In genomic region chr1:85407978-85408377, GRCh38 we compare ENCODE assay signal across 19 cellular contexts. TPM values are rescaled to one million over a fixed set of nuclear protein-coding genes. Genes with fewer than 3 reads are reported as not detected.
A peak's percentile ranks its signal among the peaks of the same experiment; 100 is the strongest.
DNase-seq lines count a peak whose midpoint lies in the region; ATAC-seq, FAIRE-seq and TF ChIP-seq lines count a peak whose summit lies in the region.
"Had no signal": no experiment of that assay in that cellular context is flagged by ENCODE, and none has a peak within 500 bp of the region (broad histone marks: within the 10 kb centered on the region; RNA-seq: fewer than 3 reads in every experiment).

No MANE protein-coding gene starts in this region.

- no peak for TF ChIP-seq POLR2A in thyroid gland (IDR thresholded peaks at IDR 0.05)

- H3K27ac Mint-ChIP-seq in endodermal cell = no peak overlapping the region
- H3K27ac Mint-ChIP-seq in type B pancreatic cell = no peak overlapping the region
- H3K27ac Mint-ChIP-seq: activated CD4-positive, alpha-beta T cell treated with anti-CD3 and anti-CD28 coated beads for 36 hours had no signal

- H3K9ac ChIP-seq in endodermal cell (ENCODE audit: extremely low read depth, low read length, poor library complexity, severe bottlenecking) = no peak overlapping the region
- H3K9ac ChIP-seq: BLaER1 had no signal

- TF ChIP-seq CTCF in heart right ventricle (IDR thresholded peaks at IDR 0.05) = no peak
- no peak for TF ChIP-seq CTCF in endodermal cell (conservative IDR thresholded peaks at IDR 0.05)
- no peak for TF ChIP-seq CTCF in thyroid gland (IDR thresholded peaks at IDR 0.05)
- TF ChIP-seq CTCF in type B pancreatic cell (conservative IDR thresholded peaks at IDR 0.05) = no peak

- intact Hi-C loops in heart right ventricle (cut with DNase I) (loop anchor here in 2 of 10 donors (5.0 to 10.0 kb wide), 3 partner anchors 54 to 287 kb away; no protein-coding TSS in a partner anchor), Right ventricle myocardium superior (cut with DNase I) (no loop called here), thyroid gland (cut with DNase I) (no loop called here)

- WGBS in heart right ventricle, 2 donors = 89% methylated on average over 3 of the region's 3 CpGs
- WGBS in endodermal cell (ENCODE audit: insufficient coverage in 1 of 2, insufficient read length in 1 of 2), 2 experiments = 95 to 100% methylated on average over 1 to 3 of the region's 3 CpGs
- 50 to 58% methylated on average over 3 of the region's 3 CpGs for WGBS in thyroid gland, 2 donors

- H3K36me3 Mint-ChIP-seq in endodermal cell (ENCODE audit: low read depth) (no peaks in the 10 kb centered on the region), type B pancreatic cell (peaks cover 5% of the 10 kb centered on the region)

- H3K4me3 Mint-ChIP-seq in endodermal cell = no peak overlapping the region
- no peak overlapping the region for H3K4me3 Mint-ChIP-seq in type B pancreatic cell
- H3K4me3 Mint-ChIP-seq: activated CD4-positive, alpha-beta T cell treated with anti-CD3 and anti-CD28 coated beads for 36 hours had no signal

- peak overlapping the region in 6 of 10 donors; percentile 48 to 79 (median 57) for H3K27ac ChIP-seq in heart right ventricle
- peak overlapping the region; percentile 95 for H3K27ac ChIP-seq in endodermal cell (ENCODE audit: low read depth, low read length)
- H3K27ac ChIP-seq in muscle layer of duodenum (ENCODE audit: low read length) = peak overlapping the region; percentile 82
- peak overlapping the region; percentile 74 to 88 (median 81) for H3K27ac ChIP-seq in thyroid gland
- H3K27ac ChIP-seq: 22Rv1, BLaER1 had no signal

- DNase-seq in heart right ventricle = no peak
- DNase-seq in Right ventricle myocardium superior = no peak
- no peak for DNase-seq in endodermal cell
- DNase-seq in thyroid gland = no peak
- no peak for DNase-seq in type B pancreatic cell (ENCODE audit: extremely low spot score, unreplicated experiment)
- no peak for DNase-seq in amygdala (lab: John Stamatoyannopoulos, UW)
- no peak for DNase-seq in HTR-8/SVneo (ENCODE audit: insufficient read length, low spot score)
- DNase-seq: activated CD4-positive, alpha-beta T cell treated with anti-CD3 and anti-CD28 coated beads for 36 hours; activated gamma-delta T cell; DMS 273 treated with DMSO at 0.1 percent for 48 hours; gastrocnemius medialis; NCI-H146; NCI-H345; SJCRH30; T-helper 9 cell had no signal

- H3K27me3 Mint-ChIP-seq in endodermal cell (ENCODE audit: insufficient read depth) (no peaks in the 10 kb centered on the region), type B pancreatic cell (no peaks in the 10 kb centered on the region)
- H3K27me3 Mint-ChIP-seq: activated CD4-positive, alpha-beta T cell treated with anti-CD3 and anti-CD28 coated beads for 36 hours had no signal

- H3K4me3 ChIP-seq in heart right ventricle (no peak overlapping the region), endodermal cell (ENCODE audit: low read length) (no peak overlapping the region), muscle layer of duodenum (ENCODE audit: low read depth in 1 of 2, low read length in 2 of 2) (no peak overlapping the region), thyroid gland (replicated peaks in 1 of 3) (no peak overlapping the region)
- H3K4me3 ChIP-seq: BLaER1, gastrocnemius medialis, tibial nerve had no signal

- ATAC-seq in heart right ventricle (no peak), Right ventricle myocardium superior (ENCODE audit: poor library complexity) (no peak)
- ATAC-seq: activated CD4-positive, alpha-beta T cell treated with anti-CD3 and anti-CD28 coated beads for 36 hours had no signal

- no peaks in the 10 kb centered on the region for H3K9me3 ChIP-seq in heart right ventricle
- H3K9me3 ChIP-seq in endodermal cell (ENCODE audit: control insufficient read depth, low read length) = no peaks in the 10 kb centered on the region
- H3K9me3 ChIP-seq in muscle layer of duodenum (ENCODE audit: control insufficient read depth in 1 of 2, low read length in 2 of 2) = no peaks in the 10 kb centered on the region
- no peaks in the 10 kb centered on the region for H3K9me3 ChIP-seq in thyroid gland
- H3K9me3 ChIP-seq: BLaER1, gastrocnemius medialis, SJCRH30, tibial nerve had no signal

- H3K9me3 Mint-ChIP-seq in endodermal cell (no peaks in the 10 kb centered on the region), type B pancreatic cell (no peaks in the 10 kb centered on the region)

- H3K4me1 Mint-ChIP-seq in endodermal cell = peaks cover 7% of the 10 kb centered on the region
- H3K4me1 Mint-ChIP-seq in type B pancreatic cell (ENCODE audit: unreplicated experiment) = peaks cover 14% of the 10 kb centered on the region
- H3K4me1 Mint-ChIP-seq: activated CD4-positive, alpha-beta T cell treated with anti-CD3 and anti-CD28 coated beads for 36 hours had no signal

- H3K36me3 ChIP-seq in heart right ventricle (no peaks in the 10 kb centered on the region), endodermal cell (ENCODE audit: control insufficient read depth, insufficient read depth, low read length) (no peaks in the 10 kb centered on the region), muscle layer of duodenum (ENCODE audit: control insufficient read depth in 1 of 2, insufficient read depth in 2 of 2, low read length in 2 of 2) (no peaks in the 10 kb centered on the region), thyroid gland (no peaks in the 10 kb centered on the region)
- H3K36me3 ChIP-seq: BLaER1, gastrocnemius medialis, SJCRH30, tibial nerve had no signal

- H3K4me1 ChIP-seq in heart right ventricle (peaks cover 0 to 44% (median 13%) of the 10 kb centered on the region in 9 donors), endodermal cell (ENCODE audit: control insufficient read depth, insufficient read depth, low read length) (no peaks in the 10 kb centered on the region), muscle layer of duodenum (ENCODE audit: control insufficient read depth in 1 of 2, insufficient read depth in 2 of 2, low read length in 2 of 2) (peaks cover 0 to 15% of the 10 kb centered on the region in 2 donors), thyroid gland (peaks cover 44 to 58% of the 10 kb centered on the region in 2 donors)
- H3K4me1 ChIP-seq: BLaER1 had no signal

- H3K27me3 ChIP-seq in heart right ventricle (no peaks in the 10 kb centered on the region), endodermal cell (ENCODE audit: control insufficient read depth, insufficient read depth, low read length, poor library complexity, severe bottlenecking) (no peaks in the 10 kb centered on the region), muscle layer of duodenum (ENCODE audit: low read depth, low read length) (no peaks in the 10 kb centered on the region), thyroid gland (no peaks in the 10 kb centered on the region)
- H3K27me3 ChIP-seq: BLaER1, gastrocnemius medialis, SJCRH30, tibial nerve had no signal

- no peak for FAIRE-seq in HTR-8/SVneo (lab: Jason Lieb, UNC)

RNA-seq across cellular contexts. Expression of gene DDAH1, which starts 57.0 kb away (rescaled TPM):
- total RNA-seq in heart right ventricle (10 to 100 TPM in 7 of 10 donors, 1 to 10 TPM in 3; 5.4 to 29.0 (median 19.0) TPM), Right ventricle myocardium superior (3.5 TPM), endodermal cell (10 to 100 TPM; 16.3 to 22.8 TPM), thyroid gland (10 to 100 TPM; 17.5 to 64.2 (median 40.0) TPM), type B pancreatic cell (ENCODE audit: low replicate concordance) (27.7 and 28.6 TPM in 2 replicates)
- 10 to 100 TPM in 1 of 2 donors, 1 to 10 TPM in 1; 2.7 to 11.0 TPM for polyA plus RNA-seq in heart right ventricle
- polyA plus RNA-seq in endodermal cell (2013, experiment 1 of 2) = 20.5 TPM
- 20.8 TPM for polyA plus RNA-seq in endodermal cell (2013, experiment 2 of 2)
